In genomic region chr5:174418809-174419522, GRCh38 we compare ENCODE assay signal across 8 cellular contexts.
DNase-seq lines count a peak whose midpoint lies in the region; ATAC-seq and TF ChIP-seq lines count a peak whose summit lies in the region.

No MANE protein-coding gene starts in this region.

- no peaks in the 10 kb centered on the region for H3K9me3 ChIP-seq in HUES64 (ENCODE audit: insufficient read depth, low read depth, low read length)

- no peak overlapping the region for H3K9ac ChIP-seq in HUES64 (ENCODE audit: low read depth, low read length)

- H3K36me3 ChIP-seq in HUES64 (ENCODE audit: insufficient read depth, low read length), result no peaks in the 10 kb centered on the region

- peak overlapping the region; percentile 52 for H3K4me3 ChIP-seq in HUES64 (ENCODE audit: low read length)

- ATAC-seq in omental fat pad (ENCODE audit: low FRiP score) (peak; percentile 75), HG03442 (IDR thresholded peaks at IDR 0.05; ENCODE audit: unreplicated experiment) (no peak)

- peaks cover 3% of the 10 kb centered on the region; the same call in 1 of the 2 replicates for H3K27me3 ChIP-seq in HUES64 (ENCODE audit: insufficient read depth, low read length)

- no peaks in the 10 kb centered on the region for H3K4me1 ChIP-seq in HUES64 (ENCODE audit: insufficient read depth, low read length)

- DNase-seq in NCI-H526 (lab: John Stamatoyannopoulos, UW) (peak; percentile 46 to 60), NCI-H526 treated with DMSO at 0.1 percent for 48 hours (lab: John Stamatoyannopoulos, UW) (no peak), ecto neural progenitor cell (ENCODE audit: low spot score) (peak; percentile 66), omental fat pad (ENCODE audit: low spot score) (no peak), NCI-H1048 (lab: John Stamatoyannopoulos, UW) (no peak), cortex of kidney (lab: John Stamatoyannopoulos, UW) (no peak)

- H3K27ac ChIP-seq in HUES64 (ENCODE audit: low read depth, low read length), result no peak overlapping the region

- no peak for TF ChIP-seq CTCF in omental fat pad (IDR thresholded peaks at IDR 0.05)

- 7% methylated on average over 17 of the region's 17 CpGs for WGBS in HUES64

Comparison
In these comparisons a context has a peak if more than half of its experiments do, and no peak if none do; other contexts are left out.
1. DNase-seq: peak in NCI-H526 (2 of 2) and ecto neural progenitor cell (single experiment); none in NCI-H526 treated with DMSO at 0.1 percent for 48 hours (single experiment), omental fat pad (single experiment), NCI-H1048 (single experiment) and cortex of kidney (single experiment).